In genomic region chr14:90483551-90483950, GRCh38 we compare ENCODE assay signal across 9 cellular contexts.
DNase-seq lines count a peak whose midpoint lies in the region; ATAC-seq and TF ChIP-seq lines count a peak whose summit lies in the region.
"Had no signal": no experiment of that assay in that cellular context is flagged by ENCODE, and none has a peak within 500 bp of the region (broad histone marks: within the 10 kb centered on the region; RNA-seq: fewer than 3 reads in every experiment).

No MANE protein-coding gene starts in this region.

- no peaks in the 10 kb centered on the region for H3K36me3 ChIP-seq in colonic mucosa

- DNase-seq in NCI-H146 (lab: John Stamatoyannopoulos, UW), result peak; percentile 49
- DNase-seq in NCI-H146 treated with DMSO at 0.1 percent for 48 hours (lab: John Stamatoyannopoulos, UW; ENCODE audit: unreplicated experiment), result no peak
- peak; percentile 22 for DNase-seq in NCI-H748 treated with DMSO at 0.1 percent for 48 hours (lab: John Stamatoyannopoulos, UW)
- DNase-seq in colonic mucosa, result peak; percentile 46
- peak; percentile 10 to 28 for DNase-seq in stimulated activated CD4-positive, alpha-beta T cell treated with anti-CD3 and anti-CD28 coated beads, Interleukin-4, amount 100 ng/mL, for 4 hours
- DNase-seq in kidney glomerular epithelial cell (lab: John Stamatoyannopoulos, UW), result no peak
- DNase-seq: NCI-H526 had no signal

- H3K9me3 ChIP-seq in colonic mucosa, result no peaks in the 10 kb centered on the region

- ATAC-seq in HG02623 (IDR thresholded peaks at IDR 0.05; ENCODE audit: unreplicated experiment) (no peak), HG02852 (IDR thresholded peaks at IDR 0.05; ENCODE audit: unreplicated experiment) (no peak)

- H3K9ac ChIP-seq in colonic mucosa (ENCODE audit: low read depth in 2 of 2, low read length in 2 of 2), result no peak overlapping the region

- no peaks in the 10 kb centered on the region for H3K27me3 ChIP-seq in colonic mucosa

- intact Hi-C loops in colonic mucosa (cut with DNase I), result no loop called here

- no peaks in the 10 kb centered on the region for H3K4me1 ChIP-seq in colonic mucosa

- TF ChIP-seq CTCF in colonic mucosa (IDR thresholded peaks at IDR 0.05), result no peak

- H3K4me3 ChIP-seq in colonic mucosa, result no peak overlapping the region

- no peak overlapping the region for H3K27ac ChIP-seq in colonic mucosa

Comparison
In these comparisons a context has a peak if more than half of its experiments do, and no peak if none do; other contexts are left out.
1. DNase-seq: peak in NCI-H146 (single experiment), NCI-H748 treated with DMSO at 0.1 percent for 48 hours (single experiment), colonic mucosa (single experiment) and stimulated activated CD4-positive, alpha-beta T cell treated with anti-CD3 and anti-CD28 coated beads, Interleukin-4, amount 100 ng/mL, for 4 hours (2 of 2); none in NCI-H146 treated with DMSO at 0.1 percent for 48 hours (single experiment) and kidney glomerular epithelial cell (single experiment).